ENCODE assay signal across 1 cellular context in the genomic region with DNA sequence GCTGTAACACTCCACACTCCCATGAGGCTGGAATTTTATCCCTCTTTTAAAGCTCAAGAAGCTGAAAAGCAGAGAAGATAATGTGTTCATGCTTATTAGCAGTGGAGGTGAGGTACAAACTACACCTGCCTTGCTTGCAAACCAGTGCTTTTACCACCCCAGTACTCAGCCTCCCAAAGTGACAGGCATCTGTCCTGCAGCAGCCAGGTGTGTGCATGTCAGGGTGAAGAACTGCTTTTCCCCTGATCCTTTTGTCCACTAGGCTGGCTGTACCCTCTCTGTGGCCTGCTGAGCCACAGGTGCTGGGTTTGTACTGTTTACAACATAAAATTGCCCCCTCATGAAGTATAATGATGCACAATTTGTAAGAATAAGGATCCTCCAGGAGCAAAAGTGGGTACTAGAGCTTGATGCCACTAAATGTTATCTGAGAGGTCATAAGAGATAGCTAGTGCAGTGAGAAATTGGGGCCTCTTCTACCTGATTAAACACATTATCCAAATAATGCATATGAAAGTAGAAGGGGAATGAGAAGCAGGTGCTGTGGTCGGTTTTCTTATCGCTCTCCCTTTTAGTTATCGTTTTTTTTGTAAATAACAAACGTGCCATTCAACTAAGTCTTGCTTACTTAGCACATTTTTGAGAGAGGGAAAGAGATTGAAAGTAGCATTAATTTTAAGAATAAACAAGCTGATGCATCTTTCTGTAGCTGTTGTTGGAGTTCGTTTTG.
TF ChIP-seq lines count a peak whose summit lies in the region.

No MANE protein-coding gene starts in this region.

TF ChIP-seq in GM23338, 12 proteins besides CTCF, POLR2A, EP300 and RAD21 (continued from another document):
- TF ChIP-seq POLR2AphosphoS5 (IDR thresholded peaks at IDR 0.05; ENCODE audit: low read depth): no peak
- TF ChIP-seq, protein P1, sequence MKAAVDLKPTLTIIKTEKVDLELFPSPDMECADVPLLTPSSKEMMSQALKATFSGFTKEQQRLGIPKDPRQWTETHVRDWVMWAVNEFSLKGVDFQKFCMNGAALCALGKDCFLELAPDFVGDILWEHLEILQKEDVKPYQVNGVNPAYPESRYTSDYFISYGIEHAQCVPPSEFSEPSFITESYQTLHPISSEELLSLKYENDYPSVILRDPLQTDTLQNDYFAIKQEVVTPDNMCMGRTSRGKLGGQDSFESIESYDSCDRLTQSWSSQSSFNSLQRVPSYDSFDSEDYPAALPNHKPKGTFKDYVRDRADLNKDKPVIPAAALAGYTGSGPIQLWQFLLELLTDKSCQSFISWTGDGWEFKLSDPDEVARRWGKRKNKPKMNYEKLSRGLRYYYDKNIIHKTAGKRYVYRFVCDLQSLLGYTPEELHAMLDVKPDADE (IDR thresholded peaks at IDR 0.05): no peak
- no peak for TF ChIP-seq JUNB (IDR thresholded peaks at IDR 0.05; ENCODE audit: unreplicated experiment)
- TF ChIP-seq, protein P2, sequence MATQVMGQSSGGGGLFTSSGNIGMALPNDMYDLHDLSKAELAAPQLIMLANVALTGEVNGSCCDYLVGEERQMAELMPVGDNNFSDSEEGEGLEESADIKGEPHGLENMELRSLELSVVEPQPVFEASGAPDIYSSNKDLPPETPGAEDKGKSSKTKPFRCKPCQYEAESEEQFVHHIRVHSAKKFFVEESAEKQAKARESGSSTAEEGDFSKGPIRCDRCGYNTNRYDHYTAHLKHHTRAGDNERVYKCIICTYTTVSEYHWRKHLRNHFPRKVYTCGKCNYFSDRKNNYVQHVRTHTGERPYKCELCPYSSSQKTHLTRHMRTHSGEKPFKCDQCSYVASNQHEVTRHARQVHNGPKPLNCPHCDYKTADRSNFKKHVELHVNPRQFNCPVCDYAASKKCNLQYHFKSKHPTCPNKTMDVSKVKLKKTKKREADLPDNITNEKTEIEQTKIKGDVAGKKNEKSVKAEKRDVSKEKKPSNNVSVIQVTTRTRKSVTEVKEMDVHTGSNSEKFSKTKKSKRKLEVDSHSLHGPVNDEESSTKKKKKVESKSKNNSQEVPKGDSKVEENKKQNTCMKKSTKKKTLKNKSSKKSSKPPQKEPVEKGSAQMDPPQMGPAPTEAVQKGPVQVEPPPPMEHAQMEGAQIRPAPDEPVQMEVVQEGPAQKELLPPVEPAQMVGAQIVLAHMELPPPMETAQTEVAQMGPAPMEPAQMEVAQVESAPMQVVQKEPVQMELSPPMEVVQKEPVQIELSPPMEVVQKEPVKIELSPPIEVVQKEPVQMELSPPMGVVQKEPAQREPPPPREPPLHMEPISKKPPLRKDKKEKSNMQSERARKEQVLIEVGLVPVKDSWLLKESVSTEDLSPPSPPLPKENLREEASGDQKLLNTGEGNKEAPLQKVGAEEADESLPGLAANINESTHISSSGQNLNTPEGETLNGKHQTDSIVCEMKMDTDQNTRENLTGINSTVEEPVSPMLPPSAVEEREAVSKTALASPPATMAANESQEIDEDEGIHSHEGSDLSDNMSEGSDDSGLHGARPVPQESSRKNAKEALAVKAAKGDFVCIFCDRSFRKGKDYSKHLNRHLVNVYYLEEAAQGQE (IDR thresholded peaks at IDR 0.05; ENCODE audit: unreplicated experiment): no peak
- TF ChIP-seq EZH2phosphoT487 (IDR thresholded peaks at IDR 0.05; ENCODE audit: unreplicated experiment): no peak
- no peak for TF ChIP-seq ZNF114 (CRISPR knock-in tag; IDR thresholded peaks at IDR 0.05)
- TF ChIP-seq NANOG (IDR thresholded peaks at IDR 0.05; ENCODE audit: borderline replicate concordance): no peak
- TF ChIP-seq CREB1 (CRISPR knock-in tag; IDR thresholded peaks at IDR 0.05; ENCODE audit: low read depth): no peak
TF ChIP-seq in GM23338: peak in this region for 0.
